7 cellular contexts compared by ENCODE assay signal in the genomic region with DNA sequence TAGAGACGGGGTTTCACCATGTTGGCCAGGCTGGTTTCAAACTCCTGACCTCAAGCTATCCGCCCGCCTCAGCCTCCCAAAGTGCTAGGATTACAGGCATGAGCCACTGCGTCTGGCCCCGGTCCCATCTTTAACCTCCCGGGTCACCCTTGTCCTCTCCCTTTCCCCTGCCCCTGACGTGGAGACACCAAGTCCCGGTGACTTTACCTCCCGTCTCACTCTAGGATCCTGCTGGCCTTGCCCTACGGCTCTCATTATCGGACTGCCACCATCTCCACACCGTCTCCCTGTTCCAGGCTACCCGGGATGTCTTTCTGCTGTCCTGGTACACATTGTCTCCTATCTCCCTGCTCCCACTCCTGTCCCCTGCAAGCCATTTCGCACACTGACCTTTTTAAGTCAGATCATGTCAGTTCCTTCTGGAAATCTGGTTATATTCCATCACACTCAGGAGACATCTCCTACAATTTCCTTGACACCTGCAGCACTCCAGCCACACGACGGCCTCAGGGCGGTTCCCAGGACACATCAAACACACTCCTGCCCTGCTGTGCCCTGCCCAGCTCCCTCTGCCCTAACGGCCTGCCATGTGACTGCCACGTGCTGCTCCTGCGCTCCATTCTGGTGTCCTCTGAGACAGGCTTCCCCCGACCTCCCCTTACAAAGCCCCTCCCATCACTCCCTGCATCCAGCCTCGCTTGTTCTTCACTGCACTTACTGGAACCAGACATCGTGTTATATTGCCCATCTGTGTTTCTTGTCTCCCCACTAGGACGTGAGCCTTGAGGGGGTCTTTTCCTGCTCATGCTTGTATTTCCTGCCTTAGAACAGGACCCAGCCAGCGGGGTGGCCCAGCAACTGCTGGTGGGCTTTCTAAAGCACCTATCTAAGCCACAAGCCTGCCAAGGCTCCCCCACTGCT. TPM values are rescaled to one million over a fixed set of nuclear protein-coding genes. Genes with fewer than 3 reads are reported as not detected.
DNase-seq lines count a peak whose midpoint lies in the region; ATAC-seq and TF ChIP-seq lines count a peak whose summit lies in the region.

No MANE protein-coding gene starts in this region.

- H3K36me3 Mint-ChIP-seq in H9 (ENCODE audit: insufficient read depth in 1 of 3, low read depth in 3 of 3): no peaks in the 10 kb centered on the region; a peak in 1 of 7 replicates
- peaks cover 7% of the 10 kb centered on the region for H3K36me3 Mint-ChIP-seq in stimulated activated effector memory CD8-positive, alpha-beta T cell treated with anti-CD3 and anti-CD28 coated beads, Interleukin-12 subunit alpha, Interleukin-12 subunit beta, amount 100 ng/mL, for 72 hours

- H4K5ac ChIP-seq in H9 (ENCODE audit: insufficient read length, low read depth, low read length): no peak overlapping the region

- TF ChIP-seq CTCF in H9 (conservative IDR thresholded peaks at IDR 0.05): no peak
- TF ChIP-seq CTCF in WERI-Rb-1 (IDR thresholded peaks at IDR 0.05; ENCODE audit: low read depth, low read length): no peak
- TF ChIP-seq CTCF in hepatocyte (IDR thresholded peaks at IDR 0.05; ENCODE audit: poor library complexity): no peak

- H3K27me3 ChIP-seq in H9 (ENCODE audit: insufficient read depth, low read length): no peaks in the 10 kb centered on the region
- no peaks in the 10 kb centered on the region for H3K27me3 ChIP-seq in WERI-Rb-1 (ENCODE audit: insufficient read depth, low read depth, severe bottlenecking)
- H3K27me3 ChIP-seq in hepatocyte: no peaks in the 10 kb centered on the region

- H3K36me3 ChIP-seq in WERI-Rb-1 (peaks cover 13% of the 10 kb centered on the region), hepatocyte (replicated peaks; ENCODE audit: insufficient read depth, low read depth) (no peaks in the 10 kb centered on the region)

- H2BK120ac ChIP-seq in H9 (ENCODE audit: low read depth, low read length, poor library complexity, severe bottlenecking): no peak overlapping the region

- H3K4me2 ChIP-seq in H9 (ENCODE audit: insufficient read depth, insufficient read length, low read length): no peak overlapping the region
- H3K4me2 ChIP-seq in hepatocyte: peak overlapping the region; percentile 71

- no peak overlapping the region for H2BK12ac ChIP-seq in H9 (ENCODE audit: insufficient read length, low read depth, low read length)

- H4K20me1 ChIP-seq in H9 (ENCODE audit: control insufficient read depth, insufficient read depth, insufficient read length) (no peaks in the 10 kb centered on the region), hepatocyte (ENCODE audit: insufficient read depth, poor library complexity, severe bottlenecking) (no peaks in the 10 kb centered on the region)

- H3K56ac ChIP-seq in H9 (ENCODE audit: insufficient read length, low read depth, low read length): no peak overlapping the region

- H3K9me3 ChIP-seq in H9 (ENCODE audit: control insufficient read depth, low read depth, low read length): no peaks in the 10 kb centered on the region
- peaks cover 10% of the 10 kb centered on the region for H3K9me3 ChIP-seq in WERI-Rb-1 (ENCODE audit: severe bottlenecking)
- no peaks in the 10 kb centered on the region for H3K9me3 ChIP-seq in hepatocyte (ENCODE audit: low read depth)

- no peak overlapping the region for H3K4me3 Mint-ChIP-seq in H9
- H3K4me3 Mint-ChIP-seq in stimulated activated effector memory CD8-positive, alpha-beta T cell treated with anti-CD3 and anti-CD28 coated beads, Interleukin-12 subunit alpha, Interleukin-12 subunit beta, amount 100 ng/mL, for 72 hours: peak overlapping the region; percentile 63

- ATAC-seq in stimulated activated effector memory CD8-positive, alpha-beta T cell treated with anti-CD3 and anti-CD28 coated beads, Interleukin-12 subunit alpha, Interleukin-12 subunit beta, amount 100 ng/mL, for 72 hours: no peak
- ATAC-seq in HG03460 (IDR thresholded peaks at IDR 0.05; ENCODE audit: unreplicated experiment): no peak

- H3K27ac ChIP-seq in H9 (ENCODE audit: insufficient read length, low read depth, low read length) (no peak overlapping the region), WERI-Rb-1 (peak overlapping the region; percentile 49), hepatocyte (no peak overlapping the region)

- H3K4me3 ChIP-seq in WERI-Rb-1 (ENCODE audit: low read depth, low read length) (no peak overlapping the region), hepatocyte (no peak overlapping the region)

- no peak overlapping the region for H2BK20ac ChIP-seq in H9 (ENCODE audit: low read depth, low read length, poor library complexity, severe bottlenecking)

- H3K9me3 Mint-ChIP-seq in H9: no peaks in the 10 kb centered on the region; a peak in 2 of 5 replicates
- no peaks in the 10 kb centered on the region for H3K9me3 Mint-ChIP-seq in stimulated activated effector memory CD8-positive, alpha-beta T cell treated with anti-CD3 and anti-CD28 coated beads, Interleukin-12 subunit alpha, Interleukin-12 subunit beta, amount 100 ng/mL, for 72 hours

- H2BK5ac ChIP-seq in H9 (ENCODE audit: insufficient read length, low read length): no peak overlapping the region

- H3K23me2 ChIP-seq in H9 (ENCODE audit: insufficient read length, low read depth, low read length, poor library complexity, severe bottlenecking): no peaks in the 10 kb centered on the region

- WGBS in H9 (ENCODE audit: extremely low coverage, insufficient read length, low lambda C conversion rate): no CpG with 5 or more reads among the region's 25 CpGs
- 87% methylated on average over 21 of the region's 25 CpGs for WGBS in hepatocyte (ENCODE audit: low lambda C conversion rate, missing lambda C conversion rate)

- H4K91ac ChIP-seq in H9 (ENCODE audit: insufficient read length, low read depth, low read length): no peak overlapping the region

- no peak overlapping the region for H3K9ac ChIP-seq in H9 (ENCODE audit: extremely low read depth, insufficient read length, low read length)

- H3K14ac ChIP-seq in H9 (ENCODE audit: insufficient read depth, low read length): no peak overlapping the region; the same call in 1 of the 2 replicates

- no peak overlapping the region for H3K4ac ChIP-seq in H9 (ENCODE audit: low read depth, low read length)

- no peaks in the 10 kb centered on the region for H3K79me1 ChIP-seq in H9 (ENCODE audit: insufficient read depth, low read depth, low read length, poor library complexity, severe bottlenecking)

- H3K4me1 ChIP-seq in H9 (ENCODE audit: insufficient read depth, low read length): no peaks in the 10 kb centered on the region
- H3K4me1 ChIP-seq in hepatocyte (ENCODE audit: insufficient read depth): peaks cover 3% of the 10 kb centered on the region

- H3K27me3 Mint-ChIP-seq in H9 (ENCODE audit: low read depth): peaks cover 5% of the 10 kb centered on the region

- no peak overlapping the region for H2AK5ac ChIP-seq in H9 (ENCODE audit: insufficient read length, low read length)

- H3K27ac Mint-ChIP-seq in H9: no peak overlapping the region
- peak overlapping the region; percentile 65 for H3K27ac Mint-ChIP-seq in stimulated activated effector memory CD8-positive, alpha-beta T cell treated with anti-CD3 and anti-CD28 coated beads, Interleukin-12 subunit alpha, Interleukin-12 subunit beta, amount 100 ng/mL, for 72 hours

- H2AFZ ChIP-seq in H9 (ENCODE audit: low read length) (no peak overlapping the region), hepatocyte (peak overlapping the region; percentile 41)

- no peaks in the 10 kb centered on the region for H3K9me2 ChIP-seq in hepatocyte (replicated peaks; ENCODE audit: insufficient read depth)

- peak overlapping the region; percentile 38 for H3K23ac ChIP-seq in H9 (ENCODE audit: insufficient read length, low read depth, low read length)

- H3T11ph ChIP-seq in H9 (ENCODE audit: low read length): no peak overlapping the region

- peaks cover 8 to 18% of the 10 kb centered on the region in 2 experiments for H3K4me1 Mint-ChIP-seq in H9
- H3K4me1 Mint-ChIP-seq in stimulated activated effector memory CD8-positive, alpha-beta T cell treated with anti-CD3 and anti-CD28 coated beads, Interleukin-12 subunit alpha, Interleukin-12 subunit beta, amount 100 ng/mL, for 72 hours: peaks cover 56% of the 10 kb centered on the region

- H3K79me2 ChIP-seq in H9 (ENCODE audit: insufficient read depth, low read length): no peaks in the 10 kb centered on the region
- H3K79me2 ChIP-seq in hepatocyte: no peaks in the 10 kb centered on the region

- DNase-seq in H9: no peak
- no peak for DNase-seq in WERI-Rb-1
- no peak for DNase-seq in hepatocyte (ENCODE audit: low spot score)
- no peak for DNase-seq in stimulated activated effector memory CD8-positive, alpha-beta T cell treated with anti-CD3 and anti-CD28 coated beads, Interleukin-12 subunit alpha, Interleukin-12 subunit beta, amount 100 ng/mL, for 72 hours (ENCODE audit: low spot score in 2 of 2)
- DNase-seq in stimulated activated CD4-positive, alpha-beta T cell treated with anti-CD3 and anti-CD28 coated beads, Interleukin-4, amount 100 ng/mL, for 4 hours: no peak
- DNase-seq in activated CD8-positive, alpha-beta memory T cell treated with anti-CD3 and anti-CD28 coated beads, Interleukin-2, amount 50 U/mL, for 4 hours: no peak

- H3K18ac ChIP-seq in H9 (ENCODE audit: insufficient read length, low read depth, low read length): no peak overlapping the region

- peak overlapping the region; percentile 7 for H4K8ac ChIP-seq in H9 (replicated peaks; ENCODE audit: insufficient read length, low read depth, low read length)

- no peak overlapping the region for H2BK15ac ChIP-seq in H9 (ENCODE audit: low read depth, low read length)

RNA-seq across cellular contexts. Expression of a gene that starts 32.7 kb away (rescaled TPM):
- total RNA-seq in H9 (2021) (7.7 and 9.1 TPM in 2 replicates), hepatocyte (35.1 and 40.0 TPM in 2 replicates)
- polyA plus RNA-seq in hepatocyte: 18.9 and 20.5 TPM in 2 replicates
